1 cellular context compared by ENCODE assay signal in the genomic region with DNA sequence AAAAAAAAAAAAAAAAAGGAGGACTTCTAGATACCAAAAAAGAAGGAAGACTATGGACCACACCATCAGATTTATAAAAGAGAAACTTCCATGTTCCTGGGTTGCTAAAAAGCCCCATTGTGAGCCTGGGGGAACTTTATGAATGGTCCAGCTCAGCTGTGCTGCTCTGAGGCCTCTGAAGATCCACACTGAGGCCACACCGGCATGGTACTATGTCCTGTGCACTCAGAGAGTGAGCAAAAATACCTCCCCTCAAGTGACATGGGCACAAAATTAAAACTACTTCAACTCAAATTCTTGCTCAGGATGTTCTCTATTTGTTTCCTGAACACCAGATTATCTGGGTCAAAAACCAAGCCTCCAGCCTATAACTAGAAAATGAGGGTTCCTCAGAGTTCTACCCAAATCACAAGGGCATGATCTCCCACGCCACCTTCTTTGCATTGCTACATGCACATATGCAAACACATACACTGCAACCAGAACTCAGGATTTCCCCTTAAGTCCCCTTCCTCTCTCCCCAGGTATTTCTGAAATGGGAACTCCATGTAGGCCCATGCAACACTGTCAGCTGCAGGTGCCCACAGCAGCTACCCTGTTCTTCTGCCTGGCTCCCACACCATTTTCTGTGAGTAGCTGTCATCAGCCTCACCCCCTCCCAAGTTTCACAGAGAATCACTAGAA.
TF ChIP-seq lines count a peak whose summit lies in the region.

No MANE protein-coding gene starts in this region.

TF ChIP-seq in GM12878, 131 proteins besides CTCF, POLR2A, EP300 and RAD21 (continued from another document):
- TF ChIP-seq, protein P1, sequence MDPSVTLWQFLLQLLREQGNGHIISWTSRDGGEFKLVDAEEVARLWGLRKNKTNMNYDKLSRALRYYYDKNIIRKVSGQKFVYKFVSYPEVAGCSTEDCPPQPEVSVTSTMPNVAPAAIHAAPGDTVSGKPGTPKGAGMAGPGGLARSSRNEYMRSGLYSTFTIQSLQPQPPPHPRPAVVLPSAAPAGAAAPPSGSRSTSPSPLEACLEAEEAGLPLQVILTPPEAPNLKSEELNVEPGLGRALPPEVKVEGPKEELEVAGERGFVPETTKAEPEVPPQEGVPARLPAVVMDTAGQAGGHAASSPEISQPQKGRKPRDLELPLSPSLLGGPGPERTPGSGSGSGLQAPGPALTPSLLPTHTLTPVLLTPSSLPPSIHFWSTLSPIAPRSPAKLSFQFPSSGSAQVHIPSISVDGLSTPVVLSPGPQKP (IDR thresholded peaks at IDR 0.05; ENCODE audit: low read depth, low read length): no peak
- TF ChIP-seq NR2C2 (IDR thresholded peaks at IDR 0.05; ENCODE audit: borderline replicate concordance, control insufficient read depth, insufficient read length, low read depth) (no peak), RAD51 (IDR thresholded peaks at IDR 0.05) (no peak), CHD4 (IDR thresholded peaks at IDR 0.05) (no peak), SPI1 (IDR thresholded peaks at IDR 0.05; ENCODE audit: borderline replicate concordance, insufficient read depth, low read depth, low read length) (no peak)
